ENCODE assay signal across 8 cellular contexts in genomic region chr1:152533327-152533938, GRCh38. TPM values are rescaled to one million over a fixed set of nuclear protein-coding genes. Genes with fewer than 3 reads are reported as not detected.
A peak's percentile ranks its signal among the peaks of the same experiment; 100 is the strongest.
DNase-seq lines count a peak whose midpoint lies in the region; ATAC-seq, FAIRE-seq and TF ChIP-seq lines count a peak whose summit lies in the region.

No MANE protein-coding gene starts in this region.

- H3K36me3 ChIP-seq in Caco-2 (ENCODE audit: control insufficient read depth, insufficient read depth, low read length) (no peaks in the 10 kb centered on the region), Panc1 (ENCODE audit: control insufficient read depth, insufficient read depth, low read length) (no peaks in the 10 kb centered on the region), endothelial cell of umbilical vein (ENCODE audit: control insufficient read depth in 2 of 2, extremely low read depth in 1 of 2, insufficient read depth in 2 of 2, low read length in 2 of 2) (no peaks in the 10 kb centered on the region)

- H3K27ac ChIP-seq in Panc1 (ENCODE audit: low read length), result no peak overlapping the region
- no peak overlapping the region for H3K27ac ChIP-seq in endothelial cell of umbilical vein (ENCODE audit: insufficient read depth, low read depth, low read length)

- H3K27me3 ChIP-seq in Caco-2 (replicated peaks; ENCODE audit: control insufficient read depth, insufficient read depth, low read length) (no peaks in the 10 kb centered on the region), Panc1 (ENCODE audit: control insufficient read depth, insufficient read depth, low read length) (peaks cover 4% of the 10 kb centered on the region; the same call in 1 of the 2 replicates), endothelial cell of umbilical vein (ENCODE audit: control insufficient read depth in 2 of 2, insufficient read depth in 2 of 2, low read length in 2 of 2) (no peaks in the 10 kb centered on the region)

- peaks cover 18% of the 10 kb centered on the region for H3K9me3 Mint-ChIP-seq in Caco-2 (ENCODE audit: unreplicated experiment)

- dilution Hi-C loops in endothelial cell of umbilical vein (cut with MboI; ENCODE audit: extremely low pct_ligation_motif_present, low sequenced_read_pairs), result no loop called here

- no peaks in the 10 kb centered on the region for H3K9me1 ChIP-seq in endothelial cell of umbilical vein (replicated peaks; ENCODE audit: control insufficient read depth, extremely low read depth, insufficient read depth, low read length)

- H3K4me2 ChIP-seq in endothelial cell of umbilical vein (ENCODE audit: insufficient read depth, low read length), result no peak overlapping the region

- H3K27ac Mint-ChIP-seq in Caco-2 (ENCODE audit: unreplicated experiment), result no peak overlapping the region

- BruUV-seq in Caco-2 (replicated peaks; lab: Mats Ljungman, UMichigan), result no TSS peak
- no TSS peak for BruUV-seq in Panc1 (replicated peaks; lab: Mats Ljungman, UMichigan)
- no TSS peak for BruUV-seq in endothelial cell of umbilical vein (replicated peaks; lab: Mats Ljungman, UMichigan)

- TF ChIP-seq CTCF in Caco-2 (IDR thresholded peaks at IDR 0.05; ENCODE audit: insufficient read depth in 1 of 2, low read depth in 1 of 2, low read length in 1 of 2, severe bottlenecking in 1 of 2, unreplicated experiment in 1 of 2) (peak; percentile 89 to 95), Panc1 (IDR thresholded peaks at IDR 0.05) (peak; percentile 90), endothelial cell of umbilical vein (IDR thresholded peaks at IDR 0.05; ENCODE audit: extremely low read depth in 1 of 2, insufficient read depth in 1 of 2, low read depth in 1 of 2, low read length in 2 of 2) (peak; percentile 51 to 62)

- no peaks in the 10 kb centered on the region for H3K36me3 Mint-ChIP-seq in Caco-2 (ENCODE audit: insufficient read depth, unreplicated experiment)

- H3K4me3 ChIP-seq in Caco-2 (ENCODE audit: low read depth, low read length) (no peak overlapping the region), Panc1 (ENCODE audit: low read depth in 2 of 2, low read length in 2 of 2) (no peak overlapping the region), endothelial cell of umbilical vein (replicated peaks in 1 of 3; ENCODE audit: insufficient read depth in 1 of 3, low read depth in 1 of 3, low read length in 3 of 3) (no peak overlapping the region)

- H3K27me3 Mint-ChIP-seq in Caco-2 (ENCODE audit: insufficient read depth, unreplicated experiment), result no peaks in the 10 kb centered on the region

- TF ChIP-seq POLR2A in GM12892 (IDR thresholded peaks at IDR 0.05; ENCODE audit: low read depth, low read length) (no peak), endothelial cell of umbilical vein (IDR thresholded peaks at IDR 0.05; ENCODE audit: low read depth, low read length) (no peak)

- H3K9me3 ChIP-seq in Caco-2, result no peaks in the 10 kb centered on the region
- no peaks in the 10 kb centered on the region for H3K9me3 ChIP-seq in Panc1 (ENCODE audit: control insufficient read depth, insufficient read depth, low read depth, low read length)
- H3K9me3 ChIP-seq in endothelial cell of umbilical vein (replicated peaks; ENCODE audit: control insufficient read depth, insufficient read depth, low read length), result no peaks in the 10 kb centered on the region

- CTCF ChIA-PET in Caco-2 (lab: Charles Lee), result interaction anchor here (0.5 to 3.0 kb wide), 9 partner anchors 18 to 135 kb away, joined by 3 to 21 read pairs (median 6); no protein-coding TSS in a partner anchor
- CTCF ChIA-PET in Panc1 (lab: Charles Lee), result interaction anchor here (1.2 kb wide), 1 partner anchor 36 kb away, joined by 7 read pairs; no protein-coding TSS in a partner anchor
- CTCF ChIA-PET in endothelial cell of umbilical vein (lab: Charles Lee), result interaction anchor here (0.5 to 8.4 kb wide), 15 partner anchors 9 to 75 kb away, joined by 3 to 181 read pairs (median 4); no protein-coding TSS in a partner anchor

- H2AFZ ChIP-seq in endothelial cell of umbilical vein (ENCODE audit: low read depth, low read length), result no peak overlapping the region

- FAIRE-seq in GM12892 (lab: Jason Lieb, UNC) (peak; percentile 58), endothelial cell of umbilical vein (lab: Jason Lieb, UNC) (peak; percentile 63)

- no peak overlapping the region for H3K4me3 Mint-ChIP-seq in Caco-2 (ENCODE audit: unreplicated experiment)

- no peaks in the 10 kb centered on the region for H4K20me1 ChIP-seq in endothelial cell of umbilical vein (replicated peaks; ENCODE audit: control insufficient read depth, extremely low read depth, insufficient read depth, low read length)

- no peaks in the 10 kb centered on the region for H3K4me1 Mint-ChIP-seq in Caco-2 (ENCODE audit: low read depth, unreplicated experiment)

- H3K4me1 ChIP-seq in Caco-2 (no peaks in the 10 kb centered on the region), Panc1 (ENCODE audit: control insufficient read depth, insufficient read depth, low read length) (no peaks in the 10 kb centered on the region), endothelial cell of umbilical vein (ENCODE audit: control insufficient read depth, extremely low read depth, insufficient read depth, low read length) (no peaks in the 10 kb centered on the region)

- H3K79me2 ChIP-seq in endothelial cell of umbilical vein (ENCODE audit: control insufficient read depth, insufficient read depth, low read length), result no peaks in the 10 kb centered on the region

- DNase-seq in Caco-2 (peak; percentile 71 to 83), GM12892 (ENCODE audit: insufficient read length) (no peak), Panc1 (ENCODE audit: low read depth, low spot score) (peak; percentile 33), endothelial cell of umbilical vein (ENCODE audit: low read depth, low spot score) (peak; percentile 36)
- DNase-seq in stimulated activated CD4-positive, alpha-beta T cell treated with anti-CD3 and anti-CD28 coated beads, TNF-alpha, amount 100 ng/mL, for 48 hours (ENCODE audit: low read depth in 3 of 3), result peak in 2 of 3 donors; percentile 14 to 24

- peak; percentile 75 for ATAC-seq in Panc1
- ATAC-seq in HG03196 (IDR thresholded peaks at IDR 0.05; ENCODE audit: unreplicated experiment), result no peak
- ATAC-seq in HG02970 (IDR thresholded peaks at IDR 0.05; ENCODE audit: low FRiP score, unreplicated experiment), result no peak
- ATAC-seq in HG02610 (IDR thresholded peaks at IDR 0.05; ENCODE audit: unreplicated experiment), result no peak

- in situ Hi-C loops in Panc1 (cut with HindIII; ENCODE audit: low pct_unique_long_range_greater_than_20kb, low sequenced_read_pairs), result no loop called here

- intact Hi-C loops in Caco-2 (cut with micrococcal nuclease; ENCODE audit: unreplicated experiment) (loop anchor here (1.0 to 10.0 kb wide), 5 partner anchors 32 to 139 kb away; no protein-coding TSS in a partner anchor), Panc1 (cut with micrococcal nuclease; ENCODE audit: unreplicated experiment) (loop anchor here (2.0 kb wide), 2 partner anchors 37 to 47 kb away; no protein-coding TSS in a partner anchor), endothelial cell of umbilical vein (cut with micrococcal nuclease) (loop anchor here (1.0 kb wide), 1 partner anchor 36 kb away; no protein-coding TSS in a partner anchor)

- no peak overlapping the region for H3K9ac ChIP-seq in endothelial cell of umbilical vein (replicated peaks; ENCODE audit: extremely low read depth, insufficient read depth, low read length)

- POLR2A ChIA-PET in Caco-2 (lab: Charles Lee) (no interaction called here), Panc1 (lab: Charles Lee) (no interaction called here), endothelial cell of umbilical vein (lab: Charles Lee) (no interaction called here)

RNA-seq across cellular contexts. Expression of gene CRCT1, which starts 19.2 kb away (rescaled TPM):
- total RNA-seq in Caco-2 (2022), result not detected in 2 replicates
- polyA plus RNA-seq in GM12892 (2012; ENCODE audit: missing spikeins), result not detected
- not detected for total RNA-seq in Panc1 (2021; ENCODE audit: unreplicated experiment)
- not detected for polyA plus RNA-seq in Panc1 (2012; ENCODE audit: insufficient read length)
- total RNA-seq in endothelial cell of umbilical vein, result not detected in 2 replicates
- polyA plus RNA-seq in endothelial cell of umbilical vein, result not detected in 2 replicates
- polyA plus RNA-seq in endothelial cell of umbilical vein (2011; cell fraction: cytosol; rRNA removed), result not detected in 2 replicates
- polyA plus RNA-seq in endothelial cell of umbilical vein (2011; cell fraction: nucleus; rRNA removed), result not detected in 2 replicates
- not detected in 2 replicates for polyA plus RNA-seq in endothelial cell of umbilical vein (2012)
- not detected in 2 replicates for polyA minus RNA-seq in endothelial cell of umbilical vein
- polyA minus RNA-seq in endothelial cell of umbilical vein (2011; cell fraction: cytosol; rRNA and poly(A)+ RNA removed), result not detected
- polyA minus RNA-seq in endothelial cell of umbilical vein (2011; cell fraction: nucleus; rRNA and poly(A)+ RNA removed), result not detected in 2 replicates

RNA-seq across cellular contexts. Expression of gene LCE5A, which starts 22.8 kb away (rescaled TPM):
- not detected in 2 replicates for total RNA-seq in Caco-2 (2022)
- polyA plus RNA-seq in GM12892 (2012; ENCODE audit: missing spikeins), result not detected
- not detected for total RNA-seq in Panc1 (2021; ENCODE audit: unreplicated experiment)
- polyA plus RNA-seq in Panc1 (2012; ENCODE audit: insufficient read length), result not detected
- total RNA-seq in endothelial cell of umbilical vein, result not detected in 2 replicates
- polyA plus RNA-seq in endothelial cell of umbilical vein, result not detected in 2 replicates
- polyA plus RNA-seq in endothelial cell of umbilical vein (2011; cell fraction: cytosol; rRNA removed), result not detected in 2 replicates
- not detected in 2 replicates for polyA plus RNA-seq in endothelial cell of umbilical vein (2011; cell fraction: nucleus; rRNA removed)
- polyA plus RNA-seq in endothelial cell of umbilical vein (2012), result not detected in 2 replicates
- polyA minus RNA-seq in endothelial cell of umbilical vein, result not detected in 2 replicates
- not detected for polyA minus RNA-seq in endothelial cell of umbilical vein (2011; cell fraction: cytosol; rRNA and poly(A)+ RNA removed)
- not detected in 2 replicates for polyA minus RNA-seq in endothelial cell of umbilical vein (2011; cell fraction: nucleus; rRNA and poly(A)+ RNA removed)

RNA-seq across cellular contexts. Expression of gene LCE3E, which starts 33.1 kb away (rescaled TPM):
- total RNA-seq in Caco-2 (2022) (not detected in 2 replicates), Panc1 (2021; ENCODE audit: unreplicated experiment) (not detected), endothelial cell of umbilical vein (not detected in 2 replicates)
- polyA plus RNA-seq in GM12892 (2012; ENCODE audit: missing spikeins), result not detected
- not detected for polyA plus RNA-seq in Panc1 (2012; ENCODE audit: insufficient read length)
- polyA plus RNA-seq in endothelial cell of umbilical vein, result not detected in 2 replicates
- not detected in 2 replicates for polyA plus RNA-seq in endothelial cell of umbilical vein (2011; cell fraction: cytosol; rRNA removed)
- not detected in 2 replicates for polyA plus RNA-seq in endothelial cell of umbilical vein (2011; cell fraction: nucleus; rRNA removed)
- polyA plus RNA-seq in endothelial cell of umbilical vein (2012), result not detected in 2 replicates
- not detected in 2 replicates for polyA minus RNA-seq in endothelial cell of umbilical vein
- not detected for polyA minus RNA-seq in endothelial cell of umbilical vein (2011; cell fraction: cytosol; rRNA and poly(A)+ RNA removed)
- not detected in 2 replicates for polyA minus RNA-seq in endothelial cell of umbilical vein (2011; cell fraction: nucleus; rRNA and poly(A)+ RNA removed)

RNA-seq across cellular contexts. Expression of gene LCE3D, which starts 46.9 kb away (rescaled TPM):
- total RNA-seq in Caco-2 (2022) (not detected in 2 replicates), Panc1 (2021; ENCODE audit: unreplicated experiment) (not detected), endothelial cell of umbilical vein (not detected in 2 replicates)
- polyA plus RNA-seq in GM12892 (2012; ENCODE audit: missing spikeins), result not detected
- not detected for polyA plus RNA-seq in Panc1 (2012; ENCODE audit: insufficient read length)
- polyA plus RNA-seq in endothelial cell of umbilical vein, result not detected in 2 replicates
- not detected in 2 replicates for polyA plus RNA-seq in endothelial cell of umbilical vein (2011; cell fraction: cytosol; rRNA removed)
- not detected in 2 replicates for polyA plus RNA-seq in endothelial cell of umbilical vein (2011; cell fraction: nucleus; rRNA removed)
- polyA plus RNA-seq in endothelial cell of umbilical vein (2012), result not detected in 2 replicates
- not detected in 2 replicates for polyA minus RNA-seq in endothelial cell of umbilical vein
- polyA minus RNA-seq in endothelial cell of umbilical vein (2011; cell fraction: cytosol; rRNA and poly(A)+ RNA removed), result not detected
- polyA minus RNA-seq in endothelial cell of umbilical vein (2011; cell fraction: nucleus; rRNA and poly(A)+ RNA removed), result not detected in 2 replicates
